In genomic region chr5:83576341-83576740, GRCh38 we compare ENCODE assay signal across 9 cellular contexts.
"Had no signal": no experiment of that assay in that cellular context is flagged by ENCODE, and none has a peak within 500 bp of the region (broad histone marks: within the 10 kb centered on the region; RNA-seq: fewer than 3 reads in every experiment).

No MANE protein-coding gene starts in this region.

- H3K9me3 ChIP-seq: colonic mucosa, thyroid gland had no signal

- H3K36me3 ChIP-seq: colonic mucosa, thyroid gland had no signal

- H3K4me3 ChIP-seq: colonic mucosa, thyroid gland had no signal

- H3K27ac ChIP-seq: colonic mucosa, thyroid gland had no signal

- FAIRE-seq: urothelium cell line had no signal

- H3K27me3 ChIP-seq: colonic mucosa, thyroid gland had no signal

- ATAC-seq: activated naive CD4-positive, alpha-beta T cell treated with anti-CD3 and anti-CD28 coated beads, Interleukin-2, amount 50 U/mL, for 72 hours; stimulated activated effector memory CD8-positive, alpha-beta T cell treated with anti-CD3 and anti-CD28 coated beads, Interleukin-12 subunit alpha, Interleukin-12 subunit beta, amount 100 ng/mL, for 72 hours had no signal

- DNase-seq: activated CD4-positive, alpha-beta T cell treated with anti-CD3 and anti-CD28 coated beads, Interleukin-2, amount 50 U/mL, for 1 hour; activated CD4-positive, CD25-positive, alpha-beta regulatory T cell; activated T-cell treated with anti-CD3 and anti-CD28 coated beads, Interleukin-2, amount 50 U/mL, for 1 hour; amygdala; thyroid gland had no signal

- H3K4me1 ChIP-seq: colonic mucosa, thyroid gland had no signal
